ENCODE assay signal across 30 cellular contexts in the genomic region with DNA sequence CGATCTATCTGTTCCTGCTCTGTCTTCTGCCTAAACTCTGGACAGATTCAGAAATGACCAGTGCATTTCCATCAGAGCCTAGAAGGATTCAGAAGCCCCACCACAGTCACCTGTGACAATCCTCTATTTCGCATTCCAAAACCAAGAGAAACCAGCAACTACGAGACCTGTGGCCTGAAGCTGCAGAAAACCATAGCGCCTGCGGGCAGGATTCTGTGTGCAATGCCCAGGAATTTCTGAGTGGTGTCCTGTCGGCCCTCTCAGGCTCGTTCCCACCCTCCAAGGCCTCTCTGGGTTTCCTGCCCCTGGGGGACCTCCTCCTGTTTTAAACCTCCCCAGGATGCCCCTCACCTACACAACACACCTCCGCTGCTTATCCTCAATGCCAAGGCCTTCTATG.
"Had no signal": no experiment of that assay in that cellular context is flagged by ENCODE, and none has a peak within 500 bp of the region (broad histone marks: within the 10 kb centered on the region; RNA-seq: fewer than 3 reads in every experiment).

No MANE protein-coding gene starts in this region.

- H3K36me3 Mint-ChIP-seq: naive thymus-derived CD8-positive, alpha-beta T cell; natural killer cell treated with Interleukin-12 subunit alpha and Interleukin-12 subunit beta and Interleukin-15 and Interleukin-18, amount 100 ng/mL, for 72 hours; stimulated activated effector memory CD8-positive, alpha-beta T cell treated with anti-CD3 and anti-CD28 coated beads, Interleukin-12 subunit alpha, Interleukin-12 subunit beta, amount 100 ng/mL, for 72 hours; type B pancreatic cell had no signal

- H3K27ac ChIP-seq: neutrophil, parathyroid adenoma, psoas muscle, right lobe of liver, sigmoid colon, stomach, thoracic aorta, thyroid gland, tibial nerve, upper lobe of right lung, uterus had no signal

- H3K27me3 Mint-ChIP-seq: stimulated activated naive CD8-positive, alpha-beta T cell treated with anti-CD3 and anti-CD28 coated beads, Interleukin-15, Interleukin-2, amounts not matched to agents 100 ng/mL and 50 ng/mL, for 24 hours had no signal

- H3K4me1 ChIP-seq: parathyroid adenoma, psoas muscle, right lobe of liver, sigmoid colon, stomach, tibial nerve, upper lobe of right lung, uterus had no signal

- H3K4me3 ChIP-seq: psoas muscle, right lobe of liver, sigmoid colon, stomach, thoracic aorta, thyroid gland, tibial nerve, upper lobe of right lung, uterus had no signal

- H3K9me3 ChIP-seq: neutrophil, psoas muscle, right lobe of liver, sigmoid colon, stomach, thoracic aorta, thyroid gland, tibial nerve, upper lobe of right lung, uterus had no signal

- ATAC-seq: naive thymus-derived CD8-positive, alpha-beta T cell; natural killer cell treated with Interleukin-12 subunit alpha and Interleukin-12 subunit beta and Interleukin-15 and Interleukin-18, amount 100 ng/mL, for 72 hours; psoas muscle; right cardiac atrium; right lobe of liver; stimulated activated effector memory CD8-positive, alpha-beta T cell treated with anti-CD3 and anti-CD28 coated beads, Interleukin-12 subunit alpha, Interleukin-12 subunit beta, amount 100 ng/mL, for 72 hours; stimulated activated naive B cell treated with anti-CD40 and anti-IgM and Interleukin-4, amounts not matched to agents 10 μg/mL and 1 μg/mL and 100 μg/mL, for 72 hours; upper lobe of right lung had no signal

- H3K27me3 ChIP-seq: neutrophil, right lobe of liver, sigmoid colon, thyroid gland, upper lobe of right lung, uterus had no signal

- DNase-seq: naive B cell; naive thymus-derived CD8-positive, alpha-beta T cell; nephron progenitor cell; nucleus accumbens; posterior cingulate gyrus; psoas muscle; right cardiac atrium; right lobe of liver; sigmoid colon; small intestine; stimulated activated CD4-positive, alpha-beta T cell treated with anti-CD3 and anti-CD28 coated beads, Interleukin-15, amount 100 ng/mL, for 24 hours; stimulated activated CD4-positive, alpha-beta T cell treated with anti-CD3 and anti-CD28 coated beads, Interleukin-2, amount 100 ng/mL, for 24 hours; stimulated activated CD4-positive, alpha-beta T cell treated with anti-CD3 and anti-CD28 coated beads, Interleukin-2, amount 100 ng/mL, for 48 hours; stimulated activated CD4-positive, alpha-beta T cell treated with anti-CD3 and anti-CD28 coated beads, Interleukin-4, amount 100 ng/mL, for 24 hours; stimulated activated naive B cell treated with anti-CD40 and anti-IgM and Interleukin-4, amounts not matched to agents 10 μg/mL and 1 μg/mL and 100 μg/mL, for 72 hours; stimulated activated naive CD4-positive, alpha-beta T cell treated with Interleukin-2 at 50 U/mL for 16 hours; stomach; thyroid gland; upper lobe of right lung; uterus had no signal

- H3K9ac ChIP-seq: parathyroid adenoma had no signal

- H2AFZ ChIP-seq: parathyroid adenoma had no signal

- H3K27ac Mint-ChIP-seq: naive thymus-derived CD8-positive, alpha-beta T cell; natural killer cell treated with Interleukin-12 subunit alpha and Interleukin-12 subunit beta and Interleukin-15 and Interleukin-18, amount 100 ng/mL, for 72 hours; nephron progenitor cell; progenitor cell of endocrine pancreas; stimulated activated effector memory CD8-positive, alpha-beta T cell treated with anti-CD3 and anti-CD28 coated beads, Interleukin-12 subunit alpha, Interleukin-12 subunit beta, amount 100 ng/mL, for 72 hours; stimulated activated naive B cell treated with anti-CD40 and anti-IgM and Interleukin-4, amounts not matched to agents 10 μg/mL and 1 μg/mL and 100 μg/mL, for 72 hours; stimulated activated naive CD8-positive, alpha-beta T cell treated with anti-CD3 and anti-CD28 coated beads, Interleukin-15, Interleukin-2, amounts not matched to agents 100 ng/mL and 50 ng/mL, for 24 hours; type B pancreatic cell had no signal

- H3K79me2 ChIP-seq: parathyroid adenoma had no signal

- H3K4me3 Mint-ChIP-seq: naive B cell; naive thymus-derived CD8-positive, alpha-beta T cell; natural killer cell treated with Interleukin-12 subunit alpha and Interleukin-12 subunit beta and Interleukin-15 and Interleukin-18, amount 100 ng/mL, for 72 hours; neural crest cell; stimulated activated effector memory CD8-positive, alpha-beta T cell treated with anti-CD3 and anti-CD28 coated beads, Interleukin-12 subunit alpha, Interleukin-12 subunit beta, amount 100 ng/mL, for 72 hours; stimulated activated naive B cell treated with anti-CD40 and anti-IgM and Interleukin-4, amounts not matched to agents 10 μg/mL and 1 μg/mL and 100 μg/mL, for 72 hours; stimulated activated naive CD8-positive, alpha-beta T cell treated with anti-CD3 and anti-CD28 coated beads, Interleukin-15, Interleukin-2, amounts not matched to agents 100 ng/mL and 50 ng/mL, for 24 hours; type B pancreatic cell had no signal

- H3K36me3 ChIP-seq: neutrophil, right lobe of liver, sigmoid colon, thoracic aorta, thyroid gland, tibial nerve, upper lobe of right lung, uterus had no signal

- H3K9me3 Mint-ChIP-seq: naive B cell; naive thymus-derived CD8-positive, alpha-beta T cell; natural killer cell treated with Interleukin-12 subunit alpha and Interleukin-12 subunit beta and Interleukin-15 and Interleukin-18, amount 100 ng/mL, for 72 hours; nephron progenitor cell; neural crest cell; stimulated activated effector memory CD8-positive, alpha-beta T cell treated with anti-CD3 and anti-CD28 coated beads, Interleukin-12 subunit alpha, Interleukin-12 subunit beta, amount 100 ng/mL, for 72 hours; stimulated activated naive B cell treated with anti-CD40 and anti-IgM and Interleukin-4, amounts not matched to agents 10 μg/mL and 1 μg/mL and 100 μg/mL, for 72 hours; stimulated activated naive CD8-positive, alpha-beta T cell treated with anti-CD3 and anti-CD28 coated beads, Interleukin-15, Interleukin-2, amounts not matched to agents 100 ng/mL and 50 ng/mL, for 24 hours; type B pancreatic cell had no signal
